ENCODE assay signal across 8 cellular contexts in genomic region chr15:64460737-64461576, GRCh38. TPM values are rescaled to one million over a fixed set of nuclear protein-coding genes. Genes with fewer than 3 reads are reported as not detected.
A peak's percentile ranks its signal among the peaks of the same experiment; 100 is the strongest.
DNase-seq lines count a peak whose midpoint lies in the region; ATAC-seq lines count a peak whose summit lies in the region.

No MANE protein-coding gene starts in this region.

- DNase-seq in AML-193 (lab: John Stamatoyannopoulos, UW): peak; percentile 47 to 54
- DNase-seq in NCI-H2029 (lab: John Stamatoyannopoulos, UW): peak; percentile 29
- DNase-seq in activated CD4-positive, alpha-beta T cell treated with anti-CD3 and anti-CD28 coated beads for 1 hour: peak; percentile 8
- peak; percentile 28 to 48 for DNase-seq in left colon
- peak; percentile 35 to 39 for DNase-seq in stimulated activated CD4-positive, alpha-beta T cell treated with anti-CD3 and anti-CD28 coated beads, Interleukin-2, amount 100 ng/mL, for 24 hours

- intact Hi-C loops in left colon (cut with DNase I, micrococcal nuclease): no loop called here

- peak overlapping the region; percentile 78 for H3K27ac ChIP-seq in cingulate gyrus (ENCODE audit: low read depth, low read length)

- ATAC-seq in GM19351 (IDR thresholded peaks at IDR 0.05; ENCODE audit: unreplicated experiment) (peak; percentile 19), left colon (peak; percentile 58), HG02840 (IDR thresholded peaks at IDR 0.05; ENCODE audit: low FRiP score, unreplicated experiment) (no peak)

RNA-seq across cellular contexts. Expression of gene ZNF609, which starts 0.6 kb away (rescaled TPM):
- 10 to 100 TPM; 26.3 to 35.3 TPM for total RNA-seq in left colon
